In the genomic region with DNA sequence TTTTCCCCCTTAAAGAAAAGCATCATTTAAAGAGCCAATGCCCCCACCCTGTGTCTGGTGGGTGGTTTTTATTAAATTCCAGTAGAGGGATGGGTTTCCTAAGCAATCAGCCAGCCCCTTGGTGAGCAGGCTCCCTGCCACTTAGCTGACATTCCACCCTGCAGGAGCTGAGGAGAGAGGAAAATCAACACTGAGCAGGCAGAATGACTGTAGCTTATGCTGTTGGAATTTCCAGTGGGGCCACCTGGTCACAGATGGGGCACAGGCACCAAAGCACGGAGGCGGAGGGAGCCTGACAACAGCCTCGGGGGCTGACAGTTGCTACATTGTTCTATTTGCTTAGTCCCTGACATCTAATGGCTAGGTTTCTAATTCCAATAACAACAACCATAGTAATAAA, we compare ENCODE assay signal across 15 cellular contexts.
DNase-seq lines count a peak whose midpoint lies in the region; ATAC-seq, FAIRE-seq and TF ChIP-seq lines count a peak whose summit lies in the region.
"Had no signal": no experiment of that assay in that cellular context is flagged by ENCODE, and none has a peak within 500 bp of the region (broad histone marks: within the 10 kb centered on the region; RNA-seq: fewer than 3 reads in every experiment).

No MANE protein-coding gene starts in this region.

- H3K4me1 ChIP-seq in cardiac muscle cell (ENCODE audit: low read depth) = peaks cover 8% of the 10 kb centered on the region
- H3K4me1 ChIP-seq: heart right ventricle, thyroid gland had no signal

- no peak for TF ChIP-seq CTCF in cardiac muscle cell (IDR thresholded peaks at IDR 0.05; ENCODE audit: low read depth, low read length)
- no peak for TF ChIP-seq CTCF in astrocyte of the spinal cord (IDR thresholded peaks at IDR 0.05; ENCODE audit: low read depth, low read length)

- in situ Hi-C loops in astrocyte of the spinal cord (cut with HindIII; ENCODE audit: low sequenced_read_pairs) = no loop called here

- peak overlapping the region; percentile 37 for H3K27ac ChIP-seq in cardiac muscle cell
- H3K27ac ChIP-seq: thyroid gland had no signal

- H3K36me3 ChIP-seq in cardiac muscle cell = no peaks in the 10 kb centered on the region
- H3K36me3 ChIP-seq: heart right ventricle, thyroid gland had no signal

- FAIRE-seq in urothelium cell line (lab: Jason Lieb, UNC) = peak; percentile 97

- ATAC-seq in HG03097 (IDR thresholded peaks at IDR 0.05; ENCODE audit: low FRiP score, unreplicated experiment) (no peak), GM21619 (IDR thresholded peaks at IDR 0.05; ENCODE audit: unreplicated experiment) (no peak)
- ATAC-seq: mucosa of descending colon, right cardiac atrium had no signal

- no peaks in the 10 kb centered on the region for H3K27me3 ChIP-seq in cardiac muscle cell
- H3K27me3 ChIP-seq: thyroid gland had no signal

- DNase-seq in cardiac muscle cell (ENCODE audit: low read depth in 1 of 2, low spot score in 1 of 2) (peak in 1 of 2 donors; percentile 72), cardiac septum (ENCODE audit: low spot score) (no peak), astrocyte of the spinal cord (ENCODE audit: low read depth, low spot score) (peak; percentile 87), islet precursor cell (peak; percentile 91), urothelium cell line (ENCODE audit: low spot score) (peak; percentile 74)
- no peak for DNase-seq in activated effector memory CD4-positive, alpha-beta T cell treated with anti-CD3 and anti-CD28 coated beads, Interleukin-2, amount 50 U/mL, for 16 hours
- DNase-seq: activated CD4-positive, alpha-beta T cell treated with anti-CD3 and anti-CD28 coated beads, Interleukin-2, amount 10 ng/mL, durations not matched to agents 7 days and 5 days; activated naive CD4-positive, alpha-beta T cell treated with Interleukin-2 at 50 U/mL for 16 hours; heart right ventricle; mucosa of descending colon; right cardiac atrium; T-helper 1 cell; thyroid gland had no signal

- no peaks in the 10 kb centered on the region for H3K9me3 ChIP-seq in cardiac muscle cell (ENCODE audit: low read depth)
- H3K9me3 ChIP-seq: heart right ventricle, mucosa of descending colon, thyroid gland had no signal

- intact Hi-C loops in cardiac septum (cut with DNase I) = no loop called here

- H3K4me3 ChIP-seq in cardiac muscle cell = no peak overlapping the region
- no peak overlapping the region for H3K4me3 ChIP-seq in astrocyte of the spinal cord (ENCODE audit: low read depth, low read length)
- H3K4me3 ChIP-seq: heart right ventricle, mucosa of descending colon, thyroid gland had no signal

Comparison
In these comparisons a context has a peak if more than half of its experiments do, and no peak if none do; other contexts are left out.
1. DNase-seq: peak in astrocyte of the spinal cord (single experiment), islet precursor cell (single experiment) and urothelium cell line (single experiment); none in cardiac septum (single experiment) and activated effector memory CD4-positive, alpha-beta T cell treated with anti-CD3 and anti-CD28 coated beads, Interleukin-2, amount 50 U/mL, for 16 hours (single experiment).